ENCODE assay signal across 19 cellular contexts in the genomic region with DNA sequence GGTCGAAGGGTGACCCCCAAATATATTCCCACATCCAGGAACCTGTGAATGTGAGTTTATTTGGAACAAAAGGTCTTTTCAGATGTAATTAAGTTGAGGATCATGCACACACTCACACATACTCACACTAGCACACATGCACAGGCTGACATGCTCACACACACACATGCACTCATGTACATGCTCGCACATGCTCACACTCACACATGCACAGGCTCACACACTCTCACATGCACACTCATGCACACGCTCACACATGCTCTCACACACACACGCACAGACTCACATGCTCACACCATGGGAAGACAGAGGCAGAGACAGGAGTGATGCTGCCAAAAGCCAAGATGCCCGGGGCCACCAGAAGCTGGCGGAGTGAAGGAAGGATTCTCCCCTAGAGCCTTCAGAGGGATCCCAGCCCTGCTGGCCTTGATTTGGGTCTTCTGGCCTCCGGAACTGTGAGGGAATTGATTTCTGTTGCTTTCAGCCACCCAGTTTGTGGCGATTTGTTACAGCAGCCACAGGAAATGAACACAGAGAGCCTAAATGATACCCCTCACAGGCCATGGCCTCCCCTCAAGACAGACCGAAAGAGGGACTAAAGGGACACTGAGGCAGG.
DNase-seq lines count a peak whose midpoint lies in the region; ATAC-seq and TF ChIP-seq lines count a peak whose summit lies in the region.
"Had no signal": no experiment of that assay in that cellular context is flagged by ENCODE, and none has a peak within 500 bp of the region (broad histone marks: within the 10 kb centered on the region; RNA-seq: fewer than 3 reads in every experiment).

No MANE protein-coding gene starts in this region.

- H3K36me3 ChIP-seq in HEK293 (ENCODE audit: control insufficient read depth in 2 of 2, insufficient read depth in 1 of 2, low read length in 2 of 2) = no peaks in the 10 kb centered on the region
- H3K36me3 ChIP-seq in RWPE2 (ENCODE audit: low read depth) = no peaks in the 10 kb centered on the region
- peaks cover 0 to 7% of the 10 kb centered on the region in 2 experiments for H3K36me3 ChIP-seq in mesenchymal stem cell (ENCODE audit: control insufficient read depth in 1 of 2, insufficient read depth in 2 of 2, low read depth in 1 of 2, low read length in 2 of 2)
- no peaks in the 10 kb centered on the region for H3K36me3 ChIP-seq in sigmoid colon

- POLR2A ChIA-PET in HEK293 (lab: Yijun Ruan, JAX) = no interaction called here

- TF ChIP-seq POLR2A in sigmoid colon (IDR thresholded peaks at IDR 0.05) = no peak

- H2AFZ ChIP-seq in mesenchymal stem cell (ENCODE audit: low read depth, low read length) = no peak overlapping the region
- H2AFZ ChIP-seq: PC-9 had no signal

- no peak overlapping the region for H3K4me3 ChIP-seq in HEK293 (ENCODE audit: low read depth, low read length)
- no peak overlapping the region for H3K4me3 ChIP-seq in RWPE2 (ENCODE audit: severe bottlenecking)
- no peak overlapping the region for H3K4me3 ChIP-seq in mesenchymal stem cell (ENCODE audit: insufficient read depth in 1 of 2, low read depth in 1 of 2, low read length in 2 of 2)
- no peak overlapping the region for H3K4me3 ChIP-seq in sigmoid colon
- H3K4me3 ChIP-seq: PC-9 had no signal

- intact Hi-C loops in sigmoid colon (cut with DNase I) = no loop called here
- intact Hi-C loops in cardiac septum (cut with DNase I) = no loop called here

- H3K9me3 ChIP-seq in HEK293 (ENCODE audit: control insufficient read depth, insufficient read depth, low read depth, low read length) (no peaks in the 10 kb centered on the region; the same call in 1 of the 2 replicates), RWPE2 (ENCODE audit: severe bottlenecking) (peaks cover 13% of the 10 kb centered on the region), mesenchymal stem cell (ENCODE audit: control insufficient read depth, low read length) (peaks cover 20% of the 10 kb centered on the region), sigmoid colon (no peaks in the 10 kb centered on the region)
- H3K9me3 ChIP-seq: SK-N-SH had no signal

- H4K8ac ChIP-seq in mesenchymal stem cell (ENCODE audit: low read length) = no peak overlapping the region

- H2BK12ac ChIP-seq in mesenchymal stem cell (ENCODE audit: low read length in 2 of 2) = no peak overlapping the region

- no peak overlapping the region for H2BK5ac ChIP-seq in mesenchymal stem cell (ENCODE audit: low read depth, low read length, poor library complexity, severe bottlenecking)

- no peak overlapping the region for H2AK5ac ChIP-seq in mesenchymal stem cell (ENCODE audit: low read length, severe bottlenecking)

- no peak for TF ChIP-seq CTCF in HEK293 (tag by site-specific recombination; IDR thresholded peaks at IDR 0.05)
- no peak for TF ChIP-seq CTCF in RWPE2 (IDR thresholded peaks at IDR 0.05; ENCODE audit: poor library complexity, severe bottlenecking)
- TF ChIP-seq CTCF in sigmoid colon (IDR thresholded peaks at IDR 0.05) = no peak

- CTCF ChIA-PET in HEK293 (lab: Yijun Ruan, JAX) = interaction anchor here (1.3 to 2.2 kb wide), 2 partner anchors 13 to 29 kb away, joined by 3 to 7 read pairs; no protein-coding TSS in a partner anchor

- H3K18ac ChIP-seq in mesenchymal stem cell (ENCODE audit: low read depth in 1 of 2, low read length in 2 of 2) = no peak overlapping the region

- ATAC-seq in RWPE2 (ENCODE audit: low read depth) = no peak
- ATAC-seq: Right ventricle myocardium inferior had no signal

- peak overlapping the region; percentile 22 for H2BK120ac ChIP-seq in mesenchymal stem cell (ENCODE audit: low read depth, low read length)

- no peak for TF ChIP-seq EP300 in sigmoid colon (IDR thresholded peaks at IDR 0.05)

- no peak overlapping the region for H3K14ac ChIP-seq in mesenchymal stem cell (ENCODE audit: low read length in 2 of 2)

- peak; percentile 44 for DNase-seq in RWPE2 (ENCODE audit: low spot score)
- no peak for DNase-seq in mesenchymal stem cell
- DNase-seq in sigmoid colon = peak; percentile 40
- DNase-seq in cardiac septum (ENCODE audit: low spot score) = no peak
- DNase-seq in COLO668 (lab: John Stamatoyannopoulos, UW; ENCODE audit: unreplicated experiment) = no peak
- DNase-seq in NCI-H1417 treated with DMSO at 0.1 percent for 48 hours (lab: John Stamatoyannopoulos, UW) = no peak
- DNase-seq: Calu3; CD4-positive, alpha-beta T cell; DMS79; HCEC 1CT; KBM-7; NCI-H146; NCI-H2081 treated with DMSO at 0.1 percent for 48 hours; NCI-H510A treated with DMSO at 0.1 percent for 48 hours; NCI-H82; PC-9; SK-N-SH had no signal

- no peaks in the 10 kb centered on the region for H3K79me1 ChIP-seq in mesenchymal stem cell (replicated peaks; ENCODE audit: low read length, poor library complexity, severe bottlenecking)

- peak overlapping the region; percentile 21 for H2BK15ac ChIP-seq in mesenchymal stem cell (ENCODE audit: low read depth, poor library complexity, severe bottlenecking)

- no peak overlapping the region for H3K23ac ChIP-seq in mesenchymal stem cell (ENCODE audit: low read length in 2 of 2)

- WGBS in mesenchymal stem cell = 96% methylated on average over 8 of the region's 9 CpGs
- 95 to 97% methylated on average over 9 of the region's 9 CpGs for WGBS in sigmoid colon, 2 donors

- no peak overlapping the region for H3K4me2 ChIP-seq in mesenchymal stem cell (ENCODE audit: low read length, poor library complexity, severe bottlenecking)
- H3K4me2 ChIP-seq: PC-9, SK-N-SH had no signal

- H3K27me3 ChIP-seq in RWPE2 (ENCODE audit: insufficient read depth, poor library complexity, severe bottlenecking) = no peaks in the 10 kb centered on the region
- no peaks in the 10 kb centered on the region for H3K27me3 ChIP-seq in mesenchymal stem cell (ENCODE audit: control insufficient read depth in 1 of 2, insufficient read depth in 1 of 2, low read length in 2 of 2)
- H3K27me3 ChIP-seq in sigmoid colon = no peaks in the 10 kb centered on the region

- H3K27ac ChIP-seq in HEK293 (ENCODE audit: extremely low read depth, low read depth, low read length) (no peak overlapping the region), RWPE2 (ENCODE audit: poor library complexity, severe bottlenecking) (no peak overlapping the region), mesenchymal stem cell (ENCODE audit: low read length, poor library complexity, severe bottlenecking) (no peak overlapping the region), sigmoid colon (no peak overlapping the region)
- H3K27ac ChIP-seq: PC-9 had no signal

- H3K4me1 ChIP-seq in HEK293 (ENCODE audit: control insufficient read depth, insufficient read depth, low read length) = peaks cover 15% of the 10 kb centered on the region
- peaks cover 26% of the 10 kb centered on the region for H3K4me1 ChIP-seq in RWPE2 (ENCODE audit: insufficient read depth, poor library complexity, severe bottlenecking)
- peaks cover 18% of the 10 kb centered on the region for H3K4me1 ChIP-seq in mesenchymal stem cell (ENCODE audit: control insufficient read depth, insufficient read depth, low read depth, low read length)
- peaks cover 0 to 26% (median 20%) of the 10 kb centered on the region in 4 donors for H3K4me1 ChIP-seq in sigmoid colon

- H3K9ac ChIP-seq in mesenchymal stem cell (ENCODE audit: low read length) = no peak overlapping the region
- H3K9ac ChIP-seq: SK-N-SH had no signal

- H3K4ac ChIP-seq in mesenchymal stem cell (ENCODE audit: low read depth in 1 of 2, low read length in 2 of 2) = no peak overlapping the region

- no peak overlapping the region for H4K91ac ChIP-seq in mesenchymal stem cell (ENCODE audit: low read length)

TF ChIP-seq in HEK293, 187 proteins besides CTCF, POLR2A, EP300 and RAD21:
- TF ChIP-seq ZNF214 (tag by site-specific recombination; IDR thresholded peaks at IDR 0.05; ENCODE audit: borderline replicate concordance) (no peak), KLF16 (tag by site-specific recombination; IDR thresholded peaks at IDR 0.05) (0 out of 2 replicates have a peak, but pooled peaks have one; percentile 26)
TF ChIP-seq in HEK293: peak in this region for 1.

Comparison
In these comparisons a context has a peak if more than half of its experiments do, and no peak if none do; other contexts are left out.
1. DNase-seq: peak in RWPE2 (single experiment) and sigmoid colon (single experiment); none in mesenchymal stem cell (single experiment), cardiac septum (single experiment), COLO668 (single experiment) and NCI-H1417 treated with DMSO at 0.1 percent for 48 hours (single experiment).